ENCODE assay signal across 8 cellular contexts in genomic region chr15:72685925-72686794, GRCh38. TPM values are rescaled to one million over a fixed set of nuclear protein-coding genes. Genes with fewer than 3 reads are reported as not detected.
DNase-seq lines count a peak whose midpoint lies in the region; ATAC-seq, FAIRE-seq and TF ChIP-seq lines count a peak whose summit lies in the region.

BBS4 (plus strand) TSS chr15:72686207; CDS start chr15:72686228, 21 bp downstream.
HIGD2B (minus strand) TSS chr15:72686182; CDS start chr15:72676374, 9,808 bp downstream.

- peak within 1 kb of the TSS; percentile 75 for H3K27ac ChIP-seq in SJSA1
- no peak within 1 kb of the TSS for H3K27ac ChIP-seq in iPS DF 6.9 (ENCODE audit: low read length)
- peak within 1 kb of the TSS; percentile 95 for H3K27ac ChIP-seq in skeletal muscle tissue (ENCODE audit: low read depth, low read length)

- H3K9ac ChIP-seq in skeletal muscle tissue (ENCODE audit: low read depth in 1 of 3, low read length in 3 of 3) = peak within 1 kb of the TSS; percentile 83 to 89 (median 88)

- DNase-seq in GM18507 (ENCODE audit: extremely low spot score, insufficient read length, low read depth) (peak; percentile 69), SJSA1 (ENCODE audit: low read depth in 1 of 2, low spot score in 2 of 2) (peak; percentile 93 to 94), astrocyte of the spinal cord (ENCODE audit: low read depth, low spot score) (peak; percentile 88), iPS DF 6.9 (ENCODE audit: low read depth, low spot score) (peak; percentile 72), COLO668 (lab: John Stamatoyannopoulos, UW; ENCODE audit: unreplicated experiment) (no peak), KG1 (lab: John Stamatoyannopoulos, UW) (no peak)

- WGBS in iPS DF 6.9 (ENCODE audit: insufficient coverage, insufficient read length) = no CpG with 5 or more reads among the region's 49 CpGs

- H3K9me3 ChIP-seq in SJSA1 (replicated peaks) = no peaks in the 10 kb centered on the region
- no peaks in the 10 kb centered on the region for H3K9me3 ChIP-seq in iPS DF 6.9 (ENCODE audit: control insufficient read depth, insufficient read depth, low read length)
- H3K9me3 ChIP-seq in skeletal muscle tissue (ENCODE audit: control insufficient read depth in 3 of 3, low read length in 3 of 3) = no peaks in the 10 kb centered on the region

- H3K4me1 ChIP-seq in SJSA1 (replicated peaks) (peaks cover 5% of the 10 kb centered on the region), iPS DF 6.9 (ENCODE audit: control insufficient read depth, insufficient read depth, low read length) (no peaks in the 10 kb centered on the region), skeletal muscle tissue (ENCODE audit: control insufficient read depth in 3 of 3, insufficient read depth in 3 of 3, low read length in 3 of 3) (peaks cover 4 to 10% (median 8%) of the 10 kb centered on the region in 3 donors)

- in situ Hi-C loops in astrocyte of the spinal cord (cut with HindIII; ENCODE audit: low sequenced_read_pairs) = no loop called here

- H3K4me3 ChIP-seq in SJSA1 = peak within 1 kb of the TSS; percentile 46
- H3K4me3 ChIP-seq in astrocyte of the spinal cord (ENCODE audit: low read depth, low read length) = peak within 1 kb of the TSS; percentile 80
- peak within 1 kb of the TSS; percentile 70 for H3K4me3 ChIP-seq in iPS DF 6.9 (ENCODE audit: low read length)
- peak within 1 kb of the TSS; percentile 78 to 99 (median 93) for H3K4me3 ChIP-seq in skeletal muscle tissue (ENCODE audit: low read length in 3 of 3)

- ATAC-seq in HG02943 (IDR thresholded peaks at IDR 0.05; ENCODE audit: low read depth, unreplicated experiment) = peak; percentile 85

- H3K36me3 ChIP-seq in SJSA1 = no peaks in the 10 kb centered on the region
- H3K36me3 ChIP-seq in iPS DF 6.9 (ENCODE audit: control insufficient read depth, insufficient read depth, low read length) = no peaks in the 10 kb centered on the region
- no peaks in the 10 kb centered on the region for H3K36me3 ChIP-seq in skeletal muscle tissue (ENCODE audit: control insufficient read depth in 3 of 3, insufficient read depth in 3 of 3, low read length in 3 of 3)

- peak; percentile 95 for FAIRE-seq in GM18507 (lab: Jason Lieb, UNC)

- no peaks in the 10 kb centered on the region for H3K27me3 ChIP-seq in SJSA1 (replicated peaks)
- H3K27me3 ChIP-seq in iPS DF 6.9 (ENCODE audit: control insufficient read depth, insufficient read depth, low read length) = no peaks in the 10 kb centered on the region
- no peaks in the 10 kb centered on the region for H3K27me3 ChIP-seq in skeletal muscle tissue (ENCODE audit: control insufficient read depth in 3 of 3, insufficient read depth in 3 of 3, low read length in 3 of 3)

- TF ChIP-seq CTCF in astrocyte of the spinal cord (IDR thresholded peaks at IDR 0.05; ENCODE audit: low read depth, low read length) = no peak

RNA-seq across cellular contexts. Expression of gene BBS4, which starts in this region (rescaled TPM):
- 14.4 and 18.5 TPM in 2 replicates for total RNA-seq in SJSA1 (2014; rRNA removed; shearing (Covaris generic))
- total RNA-seq in skeletal muscle tissue = 26.6 TPM

RNA-seq across cellular contexts. Expression of gene HIGD2B, which starts in this region (rescaled TPM):
- not detected in 2 replicates for total RNA-seq in SJSA1 (2014; rRNA removed; shearing (Covaris generic))
- total RNA-seq in skeletal muscle tissue = not detected

Comparison
In these comparisons a context has a peak if more than half of its experiments do, and no peak if none do; other contexts are left out.
1. DNase-seq: peak in GM18507 (single experiment), SJSA1 (2 of 2), astrocyte of the spinal cord (single experiment) and iPS DF 6.9 (single experiment); none in COLO668 (single experiment) and KG1 (single experiment).
2. Peak in every context shown above with its lines, with median percentiles within 50 percentile points of each other: H3K4me3 ChIP-seq.